ENCODE assay signal across 8 cellular contexts in genomic region chr19:7197760-7198696, GRCh38.
DNase-seq lines count a peak whose midpoint lies in the region; ATAC-seq and TF ChIP-seq lines count a peak whose summit lies in the region.

No MANE protein-coding gene starts in this region.

- H3K4me1 Mint-ChIP-seq in T-helper 1 cell treated with Interleukin-12 subunit alpha and Interleukin-12 subunit beta and Interleukin-4 antibody, amounts not matched to agents 30 μg/mL and 1 μg/mL, for 36 hours (ENCODE audit: low read depth): peaks cover 14% of the 10 kb centered on the region

- no peaks in the 10 kb centered on the region for H3K9me3 ChIP-seq in right atrium auricular region
- H3K9me3 ChIP-seq in prostate gland: no peaks in the 10 kb centered on the region

- H3K27ac ChIP-seq in right atrium auricular region (peak overlapping the region; percentile 81 to 95), prostate gland (peak overlapping the region; percentile 83 to 86)

- peak; percentile 62 for TF ChIP-seq POLR2A in prostate gland (IDR thresholded peaks at IDR 0.05)

- peaks cover 31% of the 10 kb centered on the region for H3K27me3 Mint-ChIP-seq in T-helper 1 cell treated with Interleukin-12 subunit alpha and Interleukin-12 subunit beta and Interleukin-4 antibody, amounts not matched to agents 30 μg/mL and 1 μg/mL, for 36 hours (ENCODE audit: low read depth)

- no peaks in the 10 kb centered on the region for H3K36me3 ChIP-seq in right atrium auricular region
- H3K36me3 ChIP-seq in prostate gland: no peaks in the 10 kb centered on the region

- DNase-seq in NCI-H1105 (lab: John Stamatoyannopoulos, UW) (peak; percentile 95), amygdala (lab: John Stamatoyannopoulos, UW) (peak; percentile 25 to 93 (median 80)), right atrium auricular region (ENCODE audit: low spot score) (peak; percentile 93), prostate gland (ENCODE audit: low spot score) (peak; percentile 90), ureter (ENCODE audit: low spot score) (peak; percentile 93)

- intact Hi-C loops in prostate gland (cut with DNase I): loop anchor here (1.0 kb wide), 1 partner anchor 96 kb away; the partner anchor contains the start of gene INSR

- under 1% methylated on average over 59 of the region's 72 CpGs for WGBS in prostate gland

- H3K9me3 Mint-ChIP-seq in T-helper 1 cell treated with Interleukin-12 subunit alpha and Interleukin-12 subunit beta and Interleukin-4 antibody, amounts not matched to agents 30 μg/mL and 1 μg/mL, for 36 hours: no peaks in the 10 kb centered on the region

- no peaks in the 10 kb centered on the region for H3K36me3 Mint-ChIP-seq in T-helper 1 cell treated with Interleukin-12 subunit alpha and Interleukin-12 subunit beta and Interleukin-4 antibody, amounts not matched to agents 30 μg/mL and 1 μg/mL, for 36 hours (ENCODE audit: low read depth)

- H3K4me3 Mint-ChIP-seq in T-helper 1 cell treated with Interleukin-12 subunit alpha and Interleukin-12 subunit beta and Interleukin-4 antibody, amounts not matched to agents 30 μg/mL and 1 μg/mL, for 36 hours: peak overlapping the region; percentile 89

- H3K4me1 ChIP-seq in right atrium auricular region: peaks cover 0 to 30% of the 10 kb centered on the region in 2 donors
- no peaks in the 10 kb centered on the region for H3K4me1 ChIP-seq in prostate gland (replicated peaks)

- peak; percentile 49 for TF ChIP-seq CTCF in GM12875 (IDR thresholded peaks at IDR 0.05; ENCODE audit: borderline replicate concordance, insufficient read depth, low read depth, low read length)
- TF ChIP-seq CTCF in right atrium auricular region (IDR thresholded peaks at IDR 0.05): peak in 1 of 2 donors; percentile 25
- TF ChIP-seq CTCF in prostate gland (IDR thresholded peaks at IDR 0.05): peak in 2 of 4 experiments; percentile 27 to 32

- peak overlapping the region; percentile 95 for H3K27ac Mint-ChIP-seq in T-helper 1 cell treated with Interleukin-12 subunit alpha and Interleukin-12 subunit beta and Interleukin-4 antibody, amounts not matched to agents 30 μg/mL and 1 μg/mL, for 36 hours

- ATAC-seq in HG02623 (IDR thresholded peaks at IDR 0.05; ENCODE audit: unreplicated experiment): peak; percentile 77

- H3K4me3 ChIP-seq in GM12875 (ENCODE audit: low read depth, low read length) (peak overlapping the region; percentile 90), right atrium auricular region (peak overlapping the region; percentile 64 to 73), prostate gland (peak overlapping the region; percentile 54 to 72)

- H3K27me3 ChIP-seq in right atrium auricular region (no peaks in the 10 kb centered on the region), prostate gland (replicated peaks; ENCODE audit: insufficient read depth) (no peaks in the 10 kb centered on the region)

Comparison
In these comparisons a context has a peak if more than half of its experiments do, and no peak if none do; other contexts are left out.
1. Peak in every context shown above with its lines: DNase-seq, ATAC-seq, H3K4me3 ChIP-seq and H3K27ac ChIP-seq.